In the genomic region with DNA sequence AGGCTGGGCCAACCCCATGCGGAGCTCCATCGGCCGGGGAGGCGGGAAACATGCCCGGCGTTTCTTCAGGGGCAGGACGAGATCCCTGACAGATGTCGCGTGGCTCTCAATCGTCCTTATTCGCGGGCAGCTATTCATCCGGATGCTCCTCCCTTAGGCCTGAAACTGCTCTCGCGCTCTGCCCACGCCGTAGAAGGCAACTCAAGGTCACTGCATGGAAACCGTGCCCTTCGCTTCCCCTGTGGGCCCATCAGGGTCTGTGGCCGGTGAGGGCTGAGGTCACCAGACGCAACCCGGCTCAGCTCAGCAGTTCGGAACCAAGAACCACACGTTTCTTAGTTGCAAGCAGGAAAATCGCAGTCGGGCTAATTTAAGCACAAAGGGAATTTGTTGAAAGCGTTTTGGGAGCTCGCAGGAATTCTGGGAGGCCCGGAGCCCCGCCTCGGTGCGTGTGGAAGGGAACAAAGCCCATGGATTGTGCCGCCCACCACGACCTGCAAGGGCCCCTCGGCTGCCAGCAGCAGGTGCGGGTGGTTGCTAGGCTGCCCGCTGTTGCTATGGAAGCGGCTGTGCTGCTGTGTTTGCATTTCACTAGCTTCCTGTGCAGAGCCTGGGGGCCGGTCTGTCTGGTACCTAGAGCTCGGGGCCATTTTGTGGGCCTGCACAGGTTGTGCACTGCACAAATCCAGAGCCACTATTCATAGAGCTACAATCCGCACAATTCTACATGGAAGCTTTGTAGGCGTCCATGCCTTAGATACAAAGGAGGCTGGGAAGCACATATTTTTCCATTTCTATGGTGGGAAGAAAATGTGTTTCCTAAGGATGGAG, we compare ENCODE assay signal across 8 cellular contexts. TPM values are rescaled to one million over a fixed set of nuclear protein-coding genes. Genes with fewer than 3 reads are reported as not detected.
DNase-seq lines count a peak whose midpoint lies in the region; ATAC-seq and TF ChIP-seq lines count a peak whose summit lies in the region.

No MANE protein-coding gene starts in this region.

- no peaks in the 10 kb centered on the region for H3K9me3 Mint-ChIP-seq in activated T-cell treated with anti-CD3 and anti-CD28 coated beads, Interleukin-2, amount 50 U/mL, for 24 hours
- H3K9me3 Mint-ChIP-seq in natural killer cell treated with Interleukin-12 subunit alpha and Interleukin-12 subunit beta and Interleukin-15 and Interleukin-18, amount 100 ng/mL, for 72 hours, result no peaks in the 10 kb centered on the region
- no peaks in the 10 kb centered on the region for H3K9me3 Mint-ChIP-seq in stimulated activated naive CD8-positive, alpha-beta T cell treated with anti-CD3 and anti-CD28 coated beads, Interleukin-15, amount 100 ng/mL, for 72 hours

- peaks cover 0 to 42% (median 0%) of the 10 kb centered on the region in 4 donors for H3K27me3 ChIP-seq in esophagus squamous epithelium

- H3K4me3 ChIP-seq in esophagus squamous epithelium, result peak overlapping the region in 3 of 4 donors; percentile 16 to 61 (median 22)

- TF ChIP-seq POLR2A in esophagus squamous epithelium (IDR thresholded peaks at IDR 0.05), result no peak

- H3K27me3 Mint-ChIP-seq in activated T-cell treated with anti-CD3 and anti-CD28 coated beads, Interleukin-2, amount 50 U/mL, for 24 hours, result no peaks in the 10 kb centered on the region
- peaks cover 0 to 5% of the 10 kb centered on the region in 2 donors for H3K27me3 Mint-ChIP-seq in natural killer cell treated with Interleukin-12 subunit alpha and Interleukin-12 subunit beta and Interleukin-15 and Interleukin-18, amount 100 ng/mL, for 72 hours
- no peaks in the 10 kb centered on the region for H3K27me3 Mint-ChIP-seq in stimulated activated naive CD8-positive, alpha-beta T cell treated with anti-CD3 and anti-CD28 coated beads, Interleukin-15, amount 100 ng/mL, for 72 hours

- peak overlapping the region; percentile 54 for H3K27ac ChIP-seq in 22Rv1
- peak overlapping the region; percentile 27 to 70 (median 64) for H3K27ac ChIP-seq in esophagus squamous epithelium

- H3K36me3 Mint-ChIP-seq in activated T-cell treated with anti-CD3 and anti-CD28 coated beads, Interleukin-2, amount 50 U/mL, for 24 hours (ENCODE audit: low read depth), result no peaks in the 10 kb centered on the region
- no peaks in the 10 kb centered on the region for H3K36me3 Mint-ChIP-seq in natural killer cell treated with Interleukin-12 subunit alpha and Interleukin-12 subunit beta and Interleukin-15 and Interleukin-18, amount 100 ng/mL, for 72 hours

- no peaks in the 10 kb centered on the region for H3K36me3 ChIP-seq in esophagus squamous epithelium

- 13 to 29% methylated on average over 18 to 34 of the region's 42 CpGs for WGBS in esophagus squamous epithelium, 2 donors

- peaks cover 17% of the 10 kb centered on the region for H3K4me1 Mint-ChIP-seq in activated T-cell treated with anti-CD3 and anti-CD28 coated beads, Interleukin-2, amount 50 U/mL, for 24 hours (ENCODE audit: low read depth)
- peaks cover 13% of the 10 kb centered on the region in 2 donors for H3K4me1 Mint-ChIP-seq in natural killer cell treated with Interleukin-12 subunit alpha and Interleukin-12 subunit beta and Interleukin-15 and Interleukin-18, amount 100 ng/mL, for 72 hours (ENCODE audit: low read depth in 2 of 2)
- H3K4me1 Mint-ChIP-seq in stimulated activated naive CD8-positive, alpha-beta T cell treated with anti-CD3 and anti-CD28 coated beads, Interleukin-15, amount 100 ng/mL, for 72 hours, result peaks cover 19% of the 10 kb centered on the region

- intact Hi-C loops in esophagus squamous epithelium (cut with DNase I), result no loop called here

- H3K9me3 ChIP-seq in esophagus squamous epithelium, result no peaks in the 10 kb centered on the region

- peak overlapping the region; percentile 75 for H3K4me3 Mint-ChIP-seq in activated T-cell treated with anti-CD3 and anti-CD28 coated beads, Interleukin-2, amount 50 U/mL, for 24 hours
- H3K4me3 Mint-ChIP-seq in natural killer cell treated with Interleukin-12 subunit alpha and Interleukin-12 subunit beta and Interleukin-15 and Interleukin-18, amount 100 ng/mL, for 72 hours, result peak overlapping the region; percentile 67
- H3K4me3 Mint-ChIP-seq in stimulated activated naive CD8-positive, alpha-beta T cell treated with anti-CD3 and anti-CD28 coated beads, Interleukin-15, amount 100 ng/mL, for 72 hours, result peak overlapping the region; percentile 82 to 86

- TF ChIP-seq CTCF in 22Rv1 (IDR thresholded peaks at IDR 0.05), result no peak
- TF ChIP-seq CTCF in esophagus squamous epithelium (IDR thresholded peaks at IDR 0.05), result no peak

- peaks cover 9 to 20% (median 11%) of the 10 kb centered on the region in 3 donors for H3K4me1 ChIP-seq in esophagus squamous epithelium

- ATAC-seq in GM18907 (IDR thresholded peaks at IDR 0.05; ENCODE audit: unreplicated experiment) (peak; percentile 95), HG03159 (IDR thresholded peaks at IDR 0.05; ENCODE audit: unreplicated experiment) (peak; percentile 84)
- peak; percentile 65 to 67 for ATAC-seq in natural killer cell treated with Interleukin-12 subunit alpha and Interleukin-12 subunit beta and Interleukin-15 and Interleukin-18, amount 100 ng/mL, for 72 hours
- peak; percentile 83 for ATAC-seq in stimulated activated naive CD8-positive, alpha-beta T cell treated with anti-CD3 and anti-CD28 coated beads, Interleukin-15, amount 100 ng/mL, for 72 hours

- H3K27ac Mint-ChIP-seq in activated T-cell treated with anti-CD3 and anti-CD28 coated beads, Interleukin-2, amount 50 U/mL, for 24 hours, result peak overlapping the region; percentile 97
- H3K27ac Mint-ChIP-seq in natural killer cell treated with Interleukin-12 subunit alpha and Interleukin-12 subunit beta and Interleukin-15 and Interleukin-18, amount 100 ng/mL, for 72 hours, result peak overlapping the region in 1 of 2 donors; percentile 31
- peak overlapping the region; percentile 88 to 96 for H3K27ac Mint-ChIP-seq in stimulated activated naive CD8-positive, alpha-beta T cell treated with anti-CD3 and anti-CD28 coated beads, Interleukin-15, amount 100 ng/mL, for 72 hours

- DNase-seq in NCI-H510A (lab: John Stamatoyannopoulos, UW), result peak; percentile 97
- peak; percentile 73 for DNase-seq in activated T-cell treated with anti-CD3 and anti-CD28 coated beads, Interleukin-2, amount 50 U/mL, for 24 hours
- DNase-seq in esophagus squamous epithelium (lab: John Stamatoyannopoulos, UW), result no peak
- no peak for DNase-seq in natural killer cell treated with Interleukin-12 subunit alpha and Interleukin-12 subunit beta and Interleukin-15 and Interleukin-18, amount 100 ng/mL, for 72 hours (ENCODE audit: low spot score)
- peak; percentile 73 to 79 for DNase-seq in stimulated activated naive CD8-positive, alpha-beta T cell treated with anti-CD3 and anti-CD28 coated beads, Interleukin-15, amount 100 ng/mL, for 72 hours

RNA-seq across cellular contexts. Expression of a gene that starts 6.1 kb away (rescaled TPM):
- not detected for total RNA-seq in esophagus squamous epithelium
- not detected for total RNA-seq in natural killer cell treated with Interleukin-12 subunit alpha and Interleukin-12 subunit beta and Interleukin-15 and Interleukin-18, amount 100 ng/mL, for 72 hours

RNA-seq across cellular contexts. Expression of a gene that starts 51.5 kb away (rescaled TPM):
- total RNA-seq in esophagus squamous epithelium, result not detected
- total RNA-seq in natural killer cell treated with Interleukin-12 subunit alpha and Interleukin-12 subunit beta and Interleukin-15 and Interleukin-18, amount 100 ng/mL, for 72 hours, result not detected

RNA-seq across cellular contexts. Expression of a gene that starts 57.0 kb away (rescaled TPM):
- total RNA-seq in esophagus squamous epithelium, result 1 to 10 TPM in 2 of 4 donors, under 1 TPM in 1, not detected in 1; 0.56 to 2.3 (median 1.0) TPM
- total RNA-seq in natural killer cell treated with Interleukin-12 subunit alpha and Interleukin-12 subunit beta and Interleukin-15 and Interleukin-18, amount 100 ng/mL, for 72 hours, result under 1 TPM in 1 of 2 donors, not detected in 1; 0.48 TPM

Comparison
In these comparisons a context has a peak if more than half of its experiments do, and no peak if none do; other contexts are left out.
1. DNase-seq: peak in NCI-H510A (single experiment), activated T-cell treated with anti-CD3 and anti-CD28 coated beads, Interleukin-2, amount 50 U/mL, for 24 hours (single experiment) and stimulated activated naive CD8-positive, alpha-beta T cell treated with anti-CD3 and anti-CD28 coated beads, Interleukin-15, amount 100 ng/mL, for 72 hours (2 of 2); none in esophagus squamous epithelium (single experiment) and natural killer cell treated with Interleukin-12 subunit alpha and Interleukin-12 subunit beta and Interleukin-15 and Interleukin-18, amount 100 ng/mL, for 72 hours (single experiment).
2. Peak in every context shown above with its lines, with median percentiles within 50 percentile points of each other: ATAC-seq and H3K4me3 Mint-ChIP-seq.